12 cellular contexts compared by ENCODE assay signal in the genomic region with DNA sequence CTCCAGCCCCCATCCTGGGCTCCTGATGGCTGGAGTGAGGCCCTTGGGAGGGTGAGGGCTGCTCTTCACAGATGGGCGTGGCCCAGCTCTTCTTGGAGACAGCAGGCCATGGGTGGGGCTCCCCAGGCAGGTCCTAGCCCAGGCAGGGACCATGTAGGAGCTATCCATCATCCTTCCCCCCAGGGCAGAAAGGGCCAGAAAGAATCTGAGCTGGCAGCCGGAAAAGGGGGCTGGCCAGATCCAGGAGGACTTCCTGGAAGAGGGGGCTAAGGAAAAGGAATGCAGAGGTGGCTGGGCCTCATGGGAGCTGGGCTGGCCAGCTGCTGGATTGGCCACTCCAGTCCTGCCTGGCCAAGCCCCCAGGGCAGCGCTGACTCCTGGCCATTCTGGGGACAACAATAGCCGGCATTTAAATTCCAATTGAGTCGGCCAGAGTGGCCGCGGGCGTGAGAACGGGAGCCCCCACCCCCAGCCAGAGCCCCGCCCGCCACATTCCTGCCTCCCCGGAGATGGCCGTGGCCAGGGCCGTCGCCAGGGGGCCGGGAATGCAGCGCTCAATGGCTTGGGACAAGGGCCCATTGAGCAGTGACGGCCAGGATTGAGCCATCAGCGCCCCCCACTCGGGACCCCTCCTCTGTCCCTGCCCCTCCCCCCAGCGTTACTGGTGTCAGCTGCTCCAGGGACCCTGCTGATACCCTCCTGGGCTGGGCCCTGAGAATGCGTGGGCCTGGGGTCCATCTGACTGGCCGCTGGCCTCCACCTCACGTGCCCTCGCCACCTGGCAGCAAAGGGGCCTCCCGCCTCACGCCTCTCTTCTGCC. TPM values are rescaled to one million over a fixed set of nuclear protein-coding genes. Genes with fewer than 3 reads are reported as not detected.
DNase-seq lines count a peak whose midpoint lies in the region; ATAC-seq and TF ChIP-seq lines count a peak whose summit lies in the region.
"Had no signal": no experiment of that assay in that cellular context is flagged by ENCODE, and none has a peak within 500 bp of the region (broad histone marks: within the 10 kb centered on the region; RNA-seq: fewer than 3 reads in every experiment).

No MANE protein-coding gene starts in this region.

- H3K56ac ChIP-seq in H9 (ENCODE audit: insufficient read length, low read depth, low read length) = no peak overlapping the region

- H3K9me2 ChIP-seq in hepatocyte (replicated peaks; ENCODE audit: insufficient read depth) = no peaks in the 10 kb centered on the region

- peak overlapping the region; percentile 38 for H3K18ac ChIP-seq in H9 (ENCODE audit: insufficient read length, low read depth, low read length)

- H2BK120ac ChIP-seq in H9 (ENCODE audit: low read depth, low read length, poor library complexity, severe bottlenecking) = no peak overlapping the region

- no peak overlapping the region for H4K91ac ChIP-seq in H9 (ENCODE audit: insufficient read length, low read depth, low read length)

- H4K5ac ChIP-seq in H9 (ENCODE audit: insufficient read length, low read depth, low read length) = no peak overlapping the region

- H3K79me2 ChIP-seq in H9 (ENCODE audit: insufficient read depth, low read length) (no peaks in the 10 kb centered on the region), hepatocyte (no peaks in the 10 kb centered on the region)

- H3K4me1 ChIP-seq in H9 (ENCODE audit: insufficient read depth, low read length) (peaks cover 2% of the 10 kb centered on the region; the same call in 1 of the 2 replicates), hepatocyte (ENCODE audit: insufficient read depth) (peaks cover 16% of the 10 kb centered on the region)

- no peaks in the 10 kb centered on the region for H3K9me3 ChIP-seq in H9 (ENCODE audit: control insufficient read depth, low read depth, low read length)
- H3K9me3 ChIP-seq in hepatocyte (ENCODE audit: low read depth) = no peaks in the 10 kb centered on the region

- no peaks in the 10 kb centered on the region for H3K36me3 ChIP-seq in hepatocyte (replicated peaks; ENCODE audit: insufficient read depth, low read depth)

- no peak overlapping the region for H3T11ph ChIP-seq in H9 (ENCODE audit: low read length)

- POLR2A ChIA-PET in WTC11 (lab: Charles Lee) = interaction anchor here (0.6 to 3.8 kb wide), 8 partner anchors 9 to 47 kb away, joined by 3 to 13 read pairs (median 4); no protein-coding TSS in a partner anchor

- H3K36me3 Mint-ChIP-seq in H9 (ENCODE audit: insufficient read depth in 1 of 3, low read depth in 3 of 3) = no peaks in the 10 kb centered on the region
- no peaks in the 10 kb centered on the region for H3K36me3 Mint-ChIP-seq in WTC11
- H3K36me3 Mint-ChIP-seq: naive B cell had no signal

- no peak overlapping the region for H2BK20ac ChIP-seq in H9 (ENCODE audit: low read depth, low read length, poor library complexity, severe bottlenecking)

- H4K8ac ChIP-seq in H9 (replicated peaks; ENCODE audit: insufficient read length, low read depth, low read length) = no peak overlapping the region

- no peak overlapping the region for H2BK5ac ChIP-seq in H9 (ENCODE audit: insufficient read length, low read length)

- CTCF ChIA-PET in WTC11 (lab: Charles Lee) = interaction anchor here (0.8 to 6.1 kb wide), 17 partner anchors 8 to 85 kb away, joined by 3 to 88 read pairs (median 6); a partner anchor contains a TSS

- no peak overlapping the region for H2BK15ac ChIP-seq in H9 (ENCODE audit: low read depth, low read length)

- DNase-seq in H9 = peak; percentile 97
- peak; percentile 91 for DNase-seq in WTC11 (ENCODE audit: low spot score)
- DNase-seq in hepatocyte (ENCODE audit: low spot score) = peak; percentile 62
- DNase-seq in retina = peak; percentile 57
- no peak for DNase-seq in NCI-H345 (lab: John Stamatoyannopoulos, UW)
- DNase-seq in T-helper 2 cell = no peak
- DNase-seq in NCI-H524 treated with DMSO at 0.1 percent for 48 hours (lab: John Stamatoyannopoulos, UW) = no peak
- DNase-seq: naive B cell, NCI-H2227 treated with DMSO at 0.1 percent for 48 hours, T1000 had no signal

- H3K27me3 ChIP-seq in H9 (ENCODE audit: insufficient read depth, low read length) = no peaks in the 10 kb centered on the region
- no peaks in the 10 kb centered on the region for H3K27me3 ChIP-seq in hepatocyte

- no peak overlapping the region for H2AFZ ChIP-seq in H9 (ENCODE audit: low read length)
- no peak overlapping the region for H2AFZ ChIP-seq in hepatocyte

- no peak overlapping the region for H2AK5ac ChIP-seq in H9 (ENCODE audit: insufficient read length, low read length)

- H3K4me3 ChIP-seq in hepatocyte = no peak overlapping the region

- no peaks in the 10 kb centered on the region for H3K23me2 ChIP-seq in H9 (ENCODE audit: insufficient read length, low read depth, low read length, poor library complexity, severe bottlenecking)

- no peak overlapping the region for H3K9ac ChIP-seq in H9 (ENCODE audit: extremely low read depth, insufficient read length, low read length)

- H3K4me3 Mint-ChIP-seq in H9 (no peak overlapping the region), WTC11 (no peak overlapping the region)
- H3K4me3 Mint-ChIP-seq: naive B cell had no signal

- H3K27ac ChIP-seq in H9 (ENCODE audit: insufficient read length, low read depth, low read length) = no peak overlapping the region
- H3K27ac ChIP-seq in hepatocyte = peak overlapping the region; percentile 16
- H3K27ac ChIP-seq: epithelial cell of prostate had no signal

- H3K4me2 ChIP-seq in H9 (ENCODE audit: insufficient read depth, insufficient read length, low read length) (no peak overlapping the region), hepatocyte (peak overlapping the region; percentile 55)

- H3K4me1 Mint-ChIP-seq in H9 (peaks cover 26 to 38% of the 10 kb centered on the region in 2 experiments), WTC11 (peaks cover 15% of the 10 kb centered on the region; the same call in 1 of the 2 replicates)

- ATAC-seq in WTC11 = peak; percentile 72
- ATAC-seq in GM18502 (IDR thresholded peaks at IDR 0.05; ENCODE audit: poor library complexity, unreplicated experiment) = no peak

- no peaks in the 10 kb centered on the region for H3K79me1 ChIP-seq in H9 (ENCODE audit: insufficient read depth, low read depth, low read length, poor library complexity, severe bottlenecking)

- no peak overlapping the region for H3K23ac ChIP-seq in H9 (ENCODE audit: insufficient read length, low read depth, low read length)

- no peak overlapping the region for H2BK12ac ChIP-seq in H9 (ENCODE audit: insufficient read length, low read depth, low read length)

- no peak overlapping the region; the same call in 1 of the 2 replicates for H3K4ac ChIP-seq in H9 (ENCODE audit: low read depth, low read length)

- H3K27ac Mint-ChIP-seq in H9 (peak overlapping the region in 1 of 3 experiments; percentile 87; a peak in 4 of 7 replicates), WTC11 (no peak overlapping the region)
- H3K27ac Mint-ChIP-seq: naive B cell had no signal

- peak overlapping the region; percentile 14; the same call in 1 of the 2 replicates for H3K14ac ChIP-seq in H9 (ENCODE audit: insufficient read depth, low read length)

- H3K9me3 Mint-ChIP-seq in H9 (no peaks in the 10 kb centered on the region), WTC11 (no peaks in the 10 kb centered on the region)
- H3K9me3 Mint-ChIP-seq: naive B cell had no signal

- H4K20me1 ChIP-seq in H9 (ENCODE audit: control insufficient read depth, insufficient read depth, insufficient read length) (no peaks in the 10 kb centered on the region), hepatocyte (ENCODE audit: insufficient read depth, poor library complexity, severe bottlenecking) (no peaks in the 10 kb centered on the region)

- WGBS in H9 (ENCODE audit: extremely low coverage, insufficient read length, low lambda C conversion rate) = no CpG with 5 or more reads among the region's 27 CpGs
- 44% methylated on average over 18 of the region's 27 CpGs for WGBS in hepatocyte (ENCODE audit: low lambda C conversion rate, missing lambda C conversion rate)

- peak; percentile 55; the same call in 2 of the 3 replicates for TF ChIP-seq CTCF in H9 (conservative IDR thresholded peaks at IDR 0.05)
- TF ChIP-seq CTCF in WTC11 (IDR thresholded peaks at IDR 0.05) = no peak
- peak; percentile 12 for TF ChIP-seq CTCF in hepatocyte (IDR thresholded peaks at IDR 0.05; ENCODE audit: poor library complexity)

- H3K27me3 Mint-ChIP-seq in H9 (ENCODE audit: low read depth) (peaks cover 2% of the 10 kb centered on the region), WTC11 (ENCODE audit: low read depth) (no peaks in the 10 kb centered on the region)

TF ChIP-seq in WTC11, 78 proteins besides CTCF, POLR2A, EP300 and RAD21 (continues in another document):
- TF ChIP-seq PRRX2 (CRISPR knock-in tag; IDR thresholded peaks at IDR 0.05) (no peak), SP1 (CRISPR knock-in tag; conservative IDR thresholded peaks at IDR 0.05) (no peak), NFATC4 (CRISPR knock-in tag; IDR thresholded peaks at IDR 0.05) (no peak), MYBL2 (CRISPR knock-in tag; IDR thresholded peaks at IDR 0.05) (0 out of 2 replicates have a peak, but pooled peaks have one; percentile 32), RELA (CRISPR knock-in tag; IDR thresholded peaks at IDR 0.05; ENCODE audit: borderline replicate concordance) (no peak)
- TF ChIP-seq, protein P1, sequence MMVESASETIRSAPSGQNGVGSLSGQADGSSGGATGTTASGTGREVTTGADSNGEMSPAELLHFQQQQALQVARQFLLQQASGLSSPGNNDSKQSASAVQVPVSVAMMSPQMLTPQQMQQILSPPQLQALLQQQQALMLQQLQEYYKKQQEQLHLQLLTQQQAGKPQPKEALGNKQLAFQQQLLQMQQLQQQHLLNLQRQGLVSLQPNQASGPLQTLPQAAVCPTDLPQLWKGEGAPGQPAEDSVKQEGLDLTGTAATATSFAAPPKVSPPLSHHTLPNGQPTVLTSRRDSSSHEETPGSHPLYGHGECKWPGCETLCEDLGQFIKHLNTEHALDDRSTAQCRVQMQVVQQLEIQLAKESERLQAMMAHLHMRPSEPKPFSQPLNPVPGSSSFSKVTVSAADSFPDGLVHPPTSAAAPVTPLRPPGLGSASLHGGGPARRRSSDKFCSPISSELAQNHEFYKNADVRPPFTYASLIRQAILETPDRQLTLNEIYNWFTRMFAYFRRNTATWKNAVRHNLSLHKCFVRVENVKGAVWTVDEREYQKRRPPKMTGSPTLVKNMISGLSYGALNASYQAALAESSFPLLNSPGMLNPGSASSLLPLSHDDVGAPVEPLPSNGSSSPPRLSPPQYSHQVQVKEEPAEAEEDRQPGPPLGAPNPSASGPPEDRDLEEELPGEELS (CRISPR knock-in tag; IDR thresholded peaks at IDR 0.05) = no peak

RNA-seq across cellular contexts. Expression of a gene that starts 15.1 kb away (rescaled TPM):
- 75.7 and 81.2 TPM in 2 replicates for total RNA-seq in H9 (2021)
- total RNA-seq in WTC11 (2021) = 18.2 to 19.9 TPM (median 19.7 TPM) in 3 replicates
- total RNA-seq in hepatocyte = 70.0 and 82.0 TPM in 2 replicates
- 99.8 and 132 TPM in 2 replicates for polyA plus RNA-seq in hepatocyte

RNA-seq across cellular contexts. Expression of a gene that starts 56.7 kb away (rescaled TPM):
- total RNA-seq in H9 (2021) = 150 and 156 TPM in 2 replicates
- total RNA-seq in WTC11 (2021) = 161 to 207 TPM (median 165 TPM) in 3 replicates
- total RNA-seq in hepatocyte = 9.3 and 10.5 TPM in 2 replicates
- polyA plus RNA-seq in hepatocyte = 14.8 and 16.7 TPM in 2 replicates

RNA-seq across cellular contexts. Expression of a gene that starts 56.9 kb away (rescaled TPM):
- 27.3 and 30.4 TPM in 2 replicates for total RNA-seq in H9 (2021)
- total RNA-seq in WTC11 (2021) = 44.2 to 54.9 TPM (median 48.7 TPM) in 3 replicates
- 36.1 and 40.8 TPM in 2 replicates for total RNA-seq in hepatocyte
- 57.8 and 59.4 TPM in 2 replicates for polyA plus RNA-seq in hepatocyte

Comparison
In these comparisons a context has a peak if more than half of its experiments do, and no peak if none do; other contexts are left out.
1. DNase-seq: peak in H9 (single experiment), WTC11 (single experiment), hepatocyte (single experiment) and retina (single experiment); none in NCI-H345 (single experiment), T-helper 2 cell (0 of 5) and NCI-H524 treated with DMSO at 0.1 percent for 48 hours (single experiment).
2. RNA of a gene that starts 56.7 kb away (total RNA-seq): 161 to 207 TPM in WTC11 and 150 to 156 TPM in H9; 9.3 to 10.5 TPM in hepatocyte; every median in the first group is over 10 times any median in the second.